ENCODE assay signal across 28 cellular contexts in the genomic region with DNA sequence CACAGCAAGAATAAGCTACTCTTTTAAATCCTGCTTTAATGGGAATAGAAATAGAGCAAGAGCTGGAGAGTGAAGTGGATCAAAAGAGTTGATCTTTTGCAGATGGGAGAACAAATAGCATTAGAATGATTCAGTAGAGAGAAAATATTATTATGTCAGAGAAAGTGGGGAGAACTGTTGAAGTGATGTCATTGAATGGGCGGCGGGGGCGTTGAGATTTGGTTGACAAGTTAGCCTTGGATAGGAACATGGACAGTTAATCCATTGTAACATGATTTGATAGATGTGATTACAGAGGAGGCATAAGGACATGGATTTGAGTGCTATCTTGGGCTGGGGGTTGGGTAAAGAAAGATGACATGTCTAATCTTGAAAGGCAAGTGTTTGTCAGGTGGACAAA.
"Had no signal": no experiment of that assay in that cellular context is flagged by ENCODE, and none has a peak within 500 bp of the region (broad histone marks: within the 10 kb centered on the region; RNA-seq: fewer than 3 reads in every experiment).

No MANE protein-coding gene starts in this region.

- ATAC-seq: activated naive CD4-positive, alpha-beta T cell treated with anti-CD3 and anti-CD28 coated beads, Interleukin-2, amount 50 U/mL, for 72 hours; activated naive CD8-positive, alpha-beta T cell treated with anti-CD3 and anti-CD28 coated beads, Interleukin-2, amount 50 U/mL, for 24 hours; activated T-cell treated with anti-CD3 and anti-CD28 coated beads, Interleukin-2, amount 50 U/mL, for 4 hours; body of pancreas; Right ventricle myocardium inferior; T-cell had no signal

- H3K9me3 ChIP-seq: ascending aorta, body of pancreas had no signal

- DNase-seq: activated B cell treated with CpG ODN at 0.5 μM for 24 hours; activated CD4-positive, alpha-beta memory T cell treated with anti-CD3 and anti-CD28 coated beads for 36 hours; activated CD4-positive, alpha-beta T cell treated with anti-CD3 and anti-CD28 coated beads for 1 hour; activated CD4-positive, alpha-beta T cell treated with anti-CD3 and anti-CD28 coated beads, Interleukin-2, amount 10 ng/mL, durations not matched to agents 7 days and 5 days; activated CD8-positive, alpha-beta memory T cell treated with anti-CD3 and anti-CD28 coated beads for 24 hours; activated effector memory CD4-positive, alpha-beta T cell treated with anti-CD3 and anti-CD28 coated beads, Interleukin-2, amount 50 U/mL, for 16 hours; activated naive CD4-positive, alpha-beta T cell treated with Interleukin-2 at 50 U/mL for 16 hours; activated naive CD8-positive, alpha-beta T cell treated with anti-CD3 and anti-CD28 coated beads, Interleukin-2, amount 50 U/mL, for 24 hours; activated T-cell treated with anti-CD3 and anti-CD28 coated beads, Interleukin-2, amount 50 U/mL, for 4 hours; amniotic stem cell; body of pancreas; NCI-H1092; NCI-H1417; NCI-H1930; NCI-H2171; NCI-H2227 treated with DMSO at 0.1 percent for 48 hours; NCI-H526; NCI-H774; T-cell; T-helper 2 cell; T1000 had no signal

- H3K4me1 ChIP-seq: ascending aorta, body of pancreas had no signal

- H3K27me3 Mint-ChIP-seq: activated B cell treated with CpG ODN at 0.5 μM for 24 hours; activated CD4-positive, alpha-beta memory T cell treated with anti-CD3 and anti-CD28 coated beads for 36 hours; activated CD4-positive, alpha-beta T cell treated with anti-CD3 and anti-CD28 coated beads, Interleukin-2, amount 10 ng/mL, durations not matched to agents 7 days and 5 days; activated naive CD8-positive, alpha-beta T cell treated with anti-CD3 and anti-CD28 coated beads, Interleukin-2, amount 50 U/mL, for 24 hours; central memory CD8-positive, alpha-beta T cell; T-cell had no signal

- H3K27me3 ChIP-seq: ascending aorta, body of pancreas had no signal

- H3K27ac ChIP-seq: ascending aorta, body of pancreas, KMS-11, PC-9, SK-N-MC had no signal

- H3K4me3 ChIP-seq: ascending aorta, body of pancreas, PC-9, SK-N-MC had no signal

- H3K27ac Mint-ChIP-seq: activated B cell treated with CpG ODN at 0.5 μM for 24 hours; activated CD4-positive, alpha-beta memory T cell treated with anti-CD3 and anti-CD28 coated beads for 36 hours; activated CD4-positive, alpha-beta T cell treated with anti-CD3 and anti-CD28 coated beads, Interleukin-2, amount 10 ng/mL, durations not matched to agents 7 days and 5 days; activated naive CD4-positive, alpha-beta T cell treated with anti-CD3 and anti-CD28 coated beads, Interleukin-2, amount 50 U/mL, for 72 hours; activated naive CD8-positive, alpha-beta T cell treated with anti-CD3 and anti-CD28 coated beads, Interleukin-2, amount 50 U/mL, for 24 hours had no signal

- H3K4me3 Mint-ChIP-seq: activated B cell treated with CpG ODN at 0.5 μM for 24 hours; activated CD4-positive, alpha-beta memory T cell treated with anti-CD3 and anti-CD28 coated beads for 36 hours; activated CD4-positive, alpha-beta T cell treated with anti-CD3 and anti-CD28 coated beads, Interleukin-2, amount 10 ng/mL, durations not matched to agents 7 days and 5 days; activated naive CD8-positive, alpha-beta T cell treated with anti-CD3 and anti-CD28 coated beads, Interleukin-2, amount 50 U/mL, for 24 hours; activated T-cell treated with anti-CD3 and anti-CD28 coated beads, Interleukin-2, amount 50 U/mL, for 4 hours; central memory CD8-positive, alpha-beta T cell; T-cell had no signal

- H3K9me3 Mint-ChIP-seq: activated B cell treated with CpG ODN at 0.5 μM for 24 hours; activated CD4-positive, alpha-beta memory T cell treated with anti-CD3 and anti-CD28 coated beads for 36 hours; activated CD4-positive, alpha-beta T cell treated with anti-CD3 and anti-CD28 coated beads, Interleukin-2, amount 10 ng/mL, durations not matched to agents 7 days and 5 days; activated naive CD4-positive, alpha-beta T cell treated with anti-CD3 and anti-CD28 coated beads, Interleukin-2, amount 50 U/mL, for 72 hours; activated naive CD8-positive, alpha-beta T cell treated with anti-CD3 and anti-CD28 coated beads, Interleukin-2, amount 50 U/mL, for 24 hours; activated T-cell treated with anti-CD3 and anti-CD28 coated beads, Interleukin-2, amount 50 U/mL, for 4 hours; central memory CD8-positive, alpha-beta T cell; T-cell had no signal

- H3K4me1 Mint-ChIP-seq: activated B cell treated with CpG ODN at 0.5 μM for 24 hours; central memory CD8-positive, alpha-beta T cell had no signal
